8 cellular contexts compared by ENCODE assay signal in genomic region chr19:2427323-2428026, GRCh38. TPM values are rescaled to one million over a fixed set of nuclear protein-coding genes. Genes with fewer than 3 reads are reported as not detected.
DNase-seq lines count a peak whose midpoint lies in the region; ATAC-seq and TF ChIP-seq lines count a peak whose summit lies in the region.

TSS of gene TIMM13 (minus strand) at chr19:2427586. CDS start at chr19:2427533, 53 bp downstream.

- no peak for TF ChIP-seq CTCF in AG04449 (IDR thresholded peaks at IDR 0.05; ENCODE audit: insufficient read depth, low read length, missing control alignments)
- TF ChIP-seq CTCF in VCaP (conservative IDR thresholded peaks at IDR 0.05) = no peak

- H3K4me3 ChIP-seq in AG04449 (ENCODE audit: low read depth, low read length) (peak within 1 kb of the TSS; percentile 92), iPS-18c (ENCODE audit: insufficient read depth, low read depth, low read length) (peak within 1 kb of the TSS; percentile 92), skeletal muscle tissue (ENCODE audit: low read length in 3 of 3) (peak within 1 kb of the TSS; percentile 88 to 96 (median 95))

- H3K9me3 ChIP-seq in iPS-18c (ENCODE audit: control insufficient read depth, insufficient read depth, low read length) (no peaks in the 10 kb centered on the region), skeletal muscle tissue (ENCODE audit: control insufficient read depth in 3 of 3, low read length in 3 of 3) (no peaks in the 10 kb centered on the region)

- DNase-seq in AG04449 (ENCODE audit: low read depth, low spot score) (peak; percentile 76), NCI-H2227 (lab: John Stamatoyannopoulos, UW; ENCODE audit: unreplicated experiment) (peak; percentile 96), T47D (ENCODE audit: low read depth in 1 of 2, low spot score in 1 of 2) (peak; percentile 92)

- H3K4me1 ChIP-seq in skeletal muscle tissue (ENCODE audit: control insufficient read depth in 3 of 3, insufficient read depth in 3 of 3, low read length in 3 of 3) = peaks cover 34 to 40% (median 36%) of the 10 kb centered on the region in 3 donors

- CTCF ChIA-PET in AG04449 (lab: Yijun Ruan, JAX) = interaction anchor here (0.6 to 8.6 kb wide), 5 partner anchors 10 to 209 kb away, joined by 3 to 87 read pairs (median 6); no protein-coding TSS in a partner anchor

- H3K36me3 ChIP-seq in skeletal muscle tissue (ENCODE audit: control insufficient read depth in 3 of 3, insufficient read depth in 3 of 3, low read length in 3 of 3) = peaks cover 0 to 18% (median 13%) of the 10 kb centered on the region in 3 donors

- peak; percentile 74 for ATAC-seq in GM18907 (IDR thresholded peaks at IDR 0.05; ENCODE audit: unreplicated experiment)
- ATAC-seq in HG03139 (IDR thresholded peaks at IDR 0.05; ENCODE audit: unreplicated experiment) = peak; percentile 68

- no peaks in the 10 kb centered on the region for H3K27me3 ChIP-seq in skeletal muscle tissue (ENCODE audit: control insufficient read depth in 3 of 3, insufficient read depth in 3 of 3, low read length in 3 of 3)

- POLR2A ChIA-PET in AG04449 (lab: Yijun Ruan, JAX) = interaction anchor here (0.7 to 2.0 kb wide), 9 partner anchors 15 to 212 kb away, joined by 3 to 14 read pairs (median 4); partner anchors contain the start of genes GADD45B, LMNB2, LSM7 and SPPL2B

- peak within 1 kb of the TSS; percentile 92 to 97 (median 97) for H3K9ac ChIP-seq in skeletal muscle tissue (ENCODE audit: low read depth in 1 of 3, low read length in 3 of 3)

- in situ Hi-C loops in T47D (cut with HindIII; ENCODE audit: low pct_unique_long_range_greater_than_20kb, low sequenced_read_pairs) = no loop called here

- H3K27ac ChIP-seq in VCaP (peak within 1 kb of the TSS; percentile 95), skeletal muscle tissue (ENCODE audit: low read depth, low read length) (peak within 1 kb of the TSS; percentile 98)

RNA-seq across cellular contexts. Expression of gene TIMM13, which starts in this region (rescaled TPM):
- 29.7 TPM for total RNA-seq in skeletal muscle tissue

Comparison
In these comparisons a context has a peak if more than half of its experiments do, and no peak if none do; other contexts are left out.
1. Peak in every context shown above with its lines: DNase-seq, ATAC-seq, H3K4me3 ChIP-seq and H3K27ac ChIP-seq.